Comparison of ENCODE assay signal across 8 cellular contexts in the genomic region with DNA sequence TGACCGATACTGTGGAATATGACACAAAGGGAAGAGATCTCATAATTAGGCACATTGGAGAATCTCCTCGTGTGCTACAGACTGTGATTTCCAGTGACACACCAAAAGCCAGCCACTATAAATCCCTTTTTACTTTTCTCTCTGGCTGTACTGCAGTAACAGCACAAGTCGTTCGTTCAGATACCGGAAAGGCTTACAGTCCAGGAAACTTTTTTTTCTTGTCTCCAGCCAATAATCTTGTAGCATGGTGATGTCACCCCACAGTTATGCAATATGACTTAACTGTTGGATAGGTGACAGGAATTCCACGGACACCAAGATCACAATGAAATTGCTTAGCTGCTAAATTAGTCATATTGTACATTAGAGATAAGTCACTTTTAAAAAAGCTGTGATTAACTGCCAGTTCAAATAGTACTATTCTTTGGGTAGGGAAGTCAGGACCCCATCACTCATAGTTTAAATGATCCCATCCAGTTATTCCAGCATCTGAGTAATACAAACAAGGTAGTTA. TPM values are rescaled to one million over a fixed set of nuclear protein-coding genes. Genes with fewer than 3 reads are reported as not detected.
DNase-seq lines count a peak whose midpoint lies in the region; ATAC-seq and TF ChIP-seq lines count a peak whose summit lies in the region.

No MANE protein-coding gene starts in this region.

- H3K4me1 ChIP-seq in PC-9 (replicated peaks; ENCODE audit: insufficient read depth): peaks cover 63% of the 10 kb centered on the region

- peaks cover 3% of the 10 kb centered on the region for H3K36me3 Mint-ChIP-seq in nephron (ENCODE audit: low read depth)

- DNase-seq in DMS 273 (lab: John Stamatoyannopoulos, UW; ENCODE audit: unreplicated experiment) (peak; percentile 73), PC-9 (peak; percentile 77 to 99), NCI-H187 (lab: John Stamatoyannopoulos, UW) (no peak)
- no peak for DNase-seq in stimulated activated CD4-positive, alpha-beta T cell treated with anti-CD3 and anti-CD28 coated beads, Interleukin-15, amount 100 ng/mL, for 24 hours
- DNase-seq in stimulated activated CD4-positive, alpha-beta T cell treated with anti-CD3 and anti-CD28 coated beads, Interleukin-4, amount 100 ng/mL, for 24 hours: no peak

- TF ChIP-seq CTCF in PC-9 (conservative IDR thresholded peaks at IDR 0.05): no peak
- TF ChIP-seq CTCF in nephron (IDR thresholded peaks at IDR 0.05; ENCODE audit: unreplicated experiment in 3 of 3): no peak

- no TSS peak for BruUV-seq in PC-9 (replicated peaks; lab: Mats Ljungman, UMichigan)

- H3K4me3 Mint-ChIP-seq in nephron: peak overlapping the region; percentile 24 to 62 (median 48)

- H3K27ac Mint-ChIP-seq in nephron: peak overlapping the region; percentile 84 to 97 (median 97)

- POLR2A ChIA-PET in PC-9 (lab: Charles Lee; ENCODE audit: unreplicated experiment): interaction anchor here (0.5 to 0.7 kb wide), 4 partner anchors 9 to 584 kb away, joined by 3 to 9 read pairs (median 6); no protein-coding TSS in a partner anchor

- no peaks in the 10 kb centered on the region for H3K9me3 ChIP-seq in PC-9 (ENCODE audit: insufficient read depth, low read depth)

- H3K36me3 ChIP-seq in PC-9 (ENCODE audit: low read depth): no peaks in the 10 kb centered on the region

- CTCF ChIA-PET in PC-9 (lab: Charles Lee): no interaction called here

- H4K20me1 ChIP-seq in PC-9 (ENCODE audit: insufficient read depth): no peaks in the 10 kb centered on the region

- peaks cover 46% of the 10 kb centered on the region for H3F3A ChIP-seq in PC-9 (ENCODE audit: insufficient read depth, low read depth)

- peak overlapping the region; percentile 92 for H3K27ac ChIP-seq in PC-9

- H3K9me3 Mint-ChIP-seq in nephron: no peaks in the 10 kb centered on the region

- ATAC-seq in esophagus mucosa (peak; percentile 88), HG03159 (IDR thresholded peaks at IDR 0.05; ENCODE audit: unreplicated experiment) (no peak)

- no peaks in the 10 kb centered on the region for H3K9me2 ChIP-seq in PC-9 (ENCODE audit: insufficient read depth)

- H3K27me3 ChIP-seq in PC-9 (ENCODE audit: insufficient read depth, low read depth): no peaks in the 10 kb centered on the region

- H2AFZ ChIP-seq in PC-9: peak overlapping the region; percentile 70

- H3K27me3 Mint-ChIP-seq in nephron (ENCODE audit: low read depth): no peaks in the 10 kb centered on the region

- intact Hi-C loops in PC-9 (cut with micrococcal nuclease; ENCODE audit: unreplicated experiment): loop anchor here (1.0 kb wide), 1 partner anchor 124 kb away; no protein-coding TSS in a partner anchor

- H3K4me1 Mint-ChIP-seq in nephron: peaks cover 43% of the 10 kb centered on the region

- peak overlapping the region; percentile 53; the same call in 1 of the 2 replicates for H3K4me3 ChIP-seq in PC-9

- H3K4me2 ChIP-seq in PC-9: peak overlapping the region; percentile 88

- H3K79me2 ChIP-seq in PC-9 (ENCODE audit: low read depth): peaks cover 11% of the 10 kb centered on the region

RNA-seq across cellular contexts. Expression of gene TSC22D2, which starts 36.3 kb away (rescaled TPM):
- total RNA-seq in PC-9 (2021) (20.5 and 32.0 TPM in 2 replicates), esophagus mucosa (28.1 TPM)

Comparison
In these comparisons a context has a peak if more than half of its experiments do, and no peak if none do; other contexts are left out.
1. DNase-seq: peak in DMS 273 (single experiment) and PC-9 (2 of 2); none in NCI-H187 (0 of 2), stimulated activated CD4-positive, alpha-beta T cell treated with anti-CD3 and anti-CD28 coated beads, Interleukin-15, amount 100 ng/mL, for 24 hours (single experiment) and stimulated activated CD4-positive, alpha-beta T cell treated with anti-CD3 and anti-CD28 coated beads, Interleukin-4, amount 100 ng/mL, for 24 hours (single experiment).